ENCODE assay signal across 1 cellular context in genomic region chr5:57435701-57436134, GRCh38.
A peak's percentile ranks its signal among the peaks of the same experiment; 100 is the strongest.
TF ChIP-seq lines count a peak whose summit lies in the region.

No MANE protein-coding gene starts in this region.

TF ChIP-seq in IMR-90, 13 proteins besides CTCF, POLR2A, EP300 and RAD21:
- TF ChIP-seq RCOR1 (IDR thresholded peaks at IDR 0.05; ENCODE audit: insufficient replicate concordance, low read length) (no peak), NFE2L2 (IDR thresholded peaks at IDR 0.05; ENCODE audit: low read depth, low read length) (no peak), RFX5 (IDR thresholded peaks at IDR 0.05; ENCODE audit: low read depth, low read length) (no peak), CEBPB (IDR thresholded peaks at IDR 0.05; ENCODE audit: low read depth, low read length) (peak; percentile 50; the same call in 1 of the 2 replicates), FOS (IDR thresholded peaks at IDR 0.05; ENCODE audit: low read depth, low read length) (peak; percentile 48; the same call in 1 of the 2 replicates), ELK1 (IDR thresholded peaks at IDR 0.05; ENCODE audit: borderline replicate concordance, low read depth, low read length) (no peak), BHLHE40 (IDR thresholded peaks at IDR 0.05; ENCODE audit: low read depth, low read length) (peak; percentile 95), USF2 (IDR thresholded peaks at IDR 0.05; ENCODE audit: low read depth, low read length) (peak; percentile 73)
